In the genomic region with DNA sequence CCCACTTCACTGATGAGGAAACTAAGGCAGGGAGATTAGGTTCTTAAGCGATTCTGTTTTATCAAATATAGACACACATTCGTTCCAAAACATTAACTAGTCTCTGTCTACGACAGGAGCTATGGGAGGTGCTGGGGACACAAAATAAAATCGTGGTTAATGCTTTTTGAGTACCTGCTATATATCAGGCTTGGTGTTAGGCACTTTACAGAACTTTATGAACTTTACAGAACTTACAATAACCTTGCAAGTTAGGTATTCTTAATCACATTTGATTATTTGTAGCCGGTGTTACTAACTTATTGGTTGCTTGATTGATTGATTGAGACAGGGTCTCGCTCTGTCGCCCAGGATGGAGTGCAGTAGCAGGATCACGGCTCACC, we compare ENCODE assay signal across 8 cellular contexts. TPM values are rescaled to one million over a fixed set of nuclear protein-coding genes. Genes with fewer than 3 reads are reported as not detected.
DNase-seq lines count a peak whose midpoint lies in the region; ATAC-seq, FAIRE-seq and TF ChIP-seq lines count a peak whose summit lies in the region.

No MANE protein-coding gene starts in this region.

- H3K27me3 ChIP-seq in keratinocyte (ENCODE audit: control insufficient read depth, extremely low read depth, insufficient read depth, low read length) = no peaks in the 10 kb centered on the region
- no peaks in the 10 kb centered on the region for H3K27me3 ChIP-seq in testis

- ATAC-seq in GM21515 (IDR thresholded peaks at IDR 0.05; ENCODE audit: unreplicated experiment) = no peak

- H3K27ac Mint-ChIP-seq in activated T-cell treated with anti-CD3 and anti-CD28 coated beads, Interleukin-2, amount 50 U/mL, for 24 hours = peak overlapping the region; percentile 97
- peak overlapping the region; percentile 92 for H3K27ac Mint-ChIP-seq in activated T-helper 2 cell treated with anti-CD3 and anti-CD28 coated beads, Interferon-gamma antibody, Interleukin-2, Interleukin-4, amounts not matched to agents 10 μg/mL and 5 μg/mL and 100 μg/mL, durations not matched to agents 14 hours and 24 hours and 36 hours

- H4K20me1 ChIP-seq in keratinocyte (ENCODE audit: control insufficient read depth, extremely low read depth, insufficient read depth, low read length) = peaks cover 7% of the 10 kb centered on the region

- no peak for DNase-seq in activated T-cell treated with anti-CD3 and anti-CD28 coated beads, Interleukin-2, amount 50 U/mL, for 24 hours
- DNase-seq in activated T-cell treated with anti-CD3 and anti-CD28 coated beads for 4 hours (no peak), keratinocyte (ENCODE audit: low read depth, low spot score) (no peak), testis (no peak), DMS79 (lab: John Stamatoyannopoulos, UW) (no peak)
- no peak for DNase-seq in activated T-helper 2 cell treated with anti-CD3 and anti-CD28 coated beads, Interferon-gamma antibody, Interleukin-2, Interleukin-4, amounts not matched to agents 10 μg/mL and 5 μg/mL and 100 μg/mL, durations not matched to agents 14 hours and 24 hours and 36 hours (ENCODE audit: low spot score)
- no peak for DNase-seq in activated CD4-positive, CD25-positive, alpha-beta regulatory T cell treated with anti-CD3 and anti-CD28 coated beads, Interleukin-2, amount 50 U/mL, for 72 hours

- H3K9me3 Mint-ChIP-seq in activated T-cell treated with anti-CD3 and anti-CD28 coated beads, Interleukin-2, amount 50 U/mL, for 24 hours = no peaks in the 10 kb centered on the region
- no peaks in the 10 kb centered on the region for H3K9me3 Mint-ChIP-seq in activated T-helper 2 cell treated with anti-CD3 and anti-CD28 coated beads, Interferon-gamma antibody, Interleukin-2, Interleukin-4, amounts not matched to agents 10 μg/mL and 5 μg/mL and 100 μg/mL, durations not matched to agents 14 hours and 24 hours and 36 hours

- no peaks in the 10 kb centered on the region for H3K27me3 Mint-ChIP-seq in activated T-cell treated with anti-CD3 and anti-CD28 coated beads, Interleukin-2, amount 50 U/mL, for 24 hours
- H3K27me3 Mint-ChIP-seq in activated T-helper 2 cell treated with anti-CD3 and anti-CD28 coated beads, Interferon-gamma antibody, Interleukin-2, Interleukin-4, amounts not matched to agents 10 μg/mL and 5 μg/mL and 100 μg/mL, durations not matched to agents 14 hours and 24 hours and 36 hours (ENCODE audit: low read depth) = no peaks in the 10 kb centered on the region

- H3K36me3 Mint-ChIP-seq in activated T-cell treated with anti-CD3 and anti-CD28 coated beads, Interleukin-2, amount 50 U/mL, for 24 hours (ENCODE audit: low read depth) = peaks cover 36% of the 10 kb centered on the region
- peaks cover 29% of the 10 kb centered on the region for H3K36me3 Mint-ChIP-seq in activated T-helper 2 cell treated with anti-CD3 and anti-CD28 coated beads, Interferon-gamma antibody, Interleukin-2, Interleukin-4, amounts not matched to agents 10 μg/mL and 5 μg/mL and 100 μg/mL, durations not matched to agents 14 hours and 24 hours and 36 hours (ENCODE audit: low read depth)

- peaks cover 34% of the 10 kb centered on the region for H3K79me2 ChIP-seq in keratinocyte (ENCODE audit: control insufficient read depth, insufficient read depth, low read length)

- intact Hi-C loops in activated T-helper 2 cell treated with anti-CD3 and anti-CD28 coated beads, Interferon-gamma antibody, Interleukin-2, Interleukin-4, amounts not matched to agents 10 μg/mL and 5 μg/mL and 100 μg/mL, durations not matched to agents 14 hours and 24 hours and 36 hours (cut with micrococcal nuclease) = loop anchor here (1.0 to 10.0 kb wide), 3 partner anchors 40 to 680 kb away; a partner anchor contains a TSS
- intact Hi-C loops in testis (cut with DNase I; ENCODE audit: low total_unique reads) = no loop called here

- H3K4me1 ChIP-seq in keratinocyte (ENCODE audit: control insufficient read depth, extremely low read depth, insufficient read depth, low read length) (peaks cover 14% of the 10 kb centered on the region), testis (peaks cover 19% of the 10 kb centered on the region)

- H3K4me3 ChIP-seq in keratinocyte (ENCODE audit: control insufficient read depth in 2 of 3, extremely low read depth in 1 of 3, insufficient read depth in 2 of 3, low read depth in 1 of 3, low read length in 3 of 3) = peak overlapping the region in 2 of 3 experiments; percentile 38 to 100
- H3K4me3 ChIP-seq in testis = peak overlapping the region; percentile 69 to 95

- no peaks in the 10 kb centered on the region for H3K9me1 ChIP-seq in keratinocyte (ENCODE audit: control insufficient read depth, extremely low read depth, insufficient read depth, low read length)

- H3K4me2 ChIP-seq in keratinocyte (ENCODE audit: control insufficient read depth, extremely low read depth, insufficient read depth, low read depth, low read length) = peak overlapping the region; percentile 69

- H3K27ac ChIP-seq in keratinocyte (ENCODE audit: control insufficient read depth, insufficient read depth, low read length) (no peak overlapping the region), testis (peak overlapping the region in 1 of 2 donors; percentile 88)

- FAIRE-seq in keratinocyte (lab: Jason Lieb, UNC) = no peak

- peak overlapping the region; percentile 83 for H2AFZ ChIP-seq in keratinocyte (ENCODE audit: control insufficient read depth, low read length)

- peak overlapping the region; percentile 88 for H3K4me3 Mint-ChIP-seq in activated T-cell treated with anti-CD3 and anti-CD28 coated beads, Interleukin-2, amount 50 U/mL, for 24 hours
- H3K4me3 Mint-ChIP-seq in activated T-helper 2 cell treated with anti-CD3 and anti-CD28 coated beads, Interferon-gamma antibody, Interleukin-2, Interleukin-4, amounts not matched to agents 10 μg/mL and 5 μg/mL and 100 μg/mL, durations not matched to agents 14 hours and 24 hours and 36 hours (ENCODE audit: low read depth) = peak overlapping the region; percentile 84

- no peaks in the 10 kb centered on the region for H3K9me3 ChIP-seq in keratinocyte (ENCODE audit: control insufficient read depth, low read depth, low read length)
- H3K9me3 ChIP-seq in testis = no peaks in the 10 kb centered on the region

- TF ChIP-seq CTCF in keratinocyte (optimal IDR thresholded peaks at IDR 0.05 in 1 of 3, IDR thresholded peaks at IDR 0.05 in 1 of 3, conservative IDR thresholded peaks at IDR 0.05 in 1 of 3; ENCODE audit: extremely low read depth in 1 of 3, insufficient read depth in 2 of 3, low read length in 3 of 3) (no peak), testis (IDR thresholded peaks at IDR 0.05) (no peak)

- H3K4me1 Mint-ChIP-seq in activated T-cell treated with anti-CD3 and anti-CD28 coated beads, Interleukin-2, amount 50 U/mL, for 24 hours (ENCODE audit: low read depth) = peaks cover 38% of the 10 kb centered on the region
- H3K4me1 Mint-ChIP-seq in activated T-helper 2 cell treated with anti-CD3 and anti-CD28 coated beads, Interferon-gamma antibody, Interleukin-2, Interleukin-4, amounts not matched to agents 10 μg/mL and 5 μg/mL and 100 μg/mL, durations not matched to agents 14 hours and 24 hours and 36 hours (ENCODE audit: low read depth) = peaks cover 30% of the 10 kb centered on the region

- no peak overlapping the region for H3K9ac ChIP-seq in keratinocyte (ENCODE audit: control insufficient read depth, extremely low read depth, insufficient read depth, low read length)

- H3K36me3 ChIP-seq in keratinocyte (ENCODE audit: control insufficient read depth in 2 of 2, extremely low read depth in 1 of 2, insufficient read depth in 2 of 2, low read length in 2 of 2) (peaks cover 3 to 18% of the 10 kb centered on the region in 2 experiments), testis (ENCODE audit: low read depth, missing control alignments) (no peaks in the 10 kb centered on the region)

- 70 to 74% methylated on average over 8 of the region's 8 CpGs for WGBS in testis, 2 donors

- TF ChIP-seq POLR2A in testis (IDR thresholded peaks at IDR 0.05) = no peak

- dilution Hi-C loops in keratinocyte (cut with MboI; ENCODE audit: extremely low pct_ligation_motif_present, low sequenced_read_pairs) = no loop called here

RNA-seq across cellular contexts. Expression of a gene that starts 0.5 kb away (rescaled TPM):
- 24.9 and 25.9 TPM in 2 replicates for total RNA-seq in activated T-helper 2 cell treated with anti-CD3 and anti-CD28 coated beads, Interferon-gamma antibody, Interleukin-2, Interleukin-4, amounts not matched to agents 10 μg/mL and 5 μg/mL and 100 μg/mL, durations not matched to agents 14 hours and 24 hours and 36 hours
- polyA plus RNA-seq in keratinocyte (20.9 to 27.2 TPM (median 23.5 TPM) in 3 replicates), testis (ENCODE audit: insufficient read depth, low read depth, low replicate concordance) (13.5 TPM)
- polyA plus RNA-seq in keratinocyte (2011; ENCODE audit: low read depth) = 6.9 TPM
- 12.1 and 18.4 TPM in 2 replicates for polyA plus RNA-seq in keratinocyte (2011; cell fraction: cytosol; rRNA removed)
- 29.1 and 29.9 TPM in 2 replicates for polyA plus RNA-seq in keratinocyte (2011; cell fraction: nucleus; rRNA removed)
- polyA plus RNA-seq in keratinocyte (2012; ENCODE audit: low replicate concordance) = 9.8 and 15.1 TPM in 2 replicates
- polyA minus RNA-seq in keratinocyte = 16.9 to 24.1 TPM (median 21.3 TPM) in 3 replicates
- 37.4 TPM for polyA minus RNA-seq in keratinocyte (2011; cell fraction: cytosol; rRNA and poly(A)+ RNA removed)
- polyA minus RNA-seq in keratinocyte (2011; cell fraction: nucleus; rRNA and poly(A)+ RNA removed) = 16.1 and 29.7 TPM in 2 replicates
- total RNA-seq in testis = 10 to 100 TPM; 44.0 to 51.2 TPM

RNA-seq across cellular contexts. Expression of a gene that starts 40.2 kb away (rescaled TPM):
- 23.4 and 26.1 TPM in 2 replicates for total RNA-seq in activated T-helper 2 cell treated with anti-CD3 and anti-CD28 coated beads, Interferon-gamma antibody, Interleukin-2, Interleukin-4, amounts not matched to agents 10 μg/mL and 5 μg/mL and 100 μg/mL, durations not matched to agents 14 hours and 24 hours and 36 hours
- polyA plus RNA-seq in keratinocyte (19.9 to 28.5 TPM (median 21.4 TPM) in 3 replicates), testis (ENCODE audit: insufficient read depth, low read depth, low replicate concordance) (39.7 TPM)
- polyA plus RNA-seq in keratinocyte (2011; ENCODE audit: low read depth) = 11.0 TPM
- 10.6 and 23.0 TPM in 2 replicates for polyA plus RNA-seq in keratinocyte (2011; cell fraction: cytosol; rRNA removed)
- 24.0 and 36.7 TPM in 2 replicates for polyA plus RNA-seq in keratinocyte (2011; cell fraction: nucleus; rRNA removed)
- 14.2 and 18.1 TPM in 2 replicates for polyA plus RNA-seq in keratinocyte (2012; ENCODE audit: low replicate concordance)
- polyA minus RNA-seq in keratinocyte = 3.4 to 20.5 TPM (median 19.7 TPM) in 3 replicates
- polyA minus RNA-seq in keratinocyte (2011; cell fraction: cytosol; rRNA and poly(A)+ RNA removed) = 20.0 TPM
- 6.9 and 13.7 TPM in 2 replicates for polyA minus RNA-seq in keratinocyte (2011; cell fraction: nucleus; rRNA and poly(A)+ RNA removed)
- total RNA-seq in testis = 10 to 100 TPM; 51.5 to 64.1 TPM
